ENCODE assay signal across 9 cellular contexts in the genomic region with DNA sequence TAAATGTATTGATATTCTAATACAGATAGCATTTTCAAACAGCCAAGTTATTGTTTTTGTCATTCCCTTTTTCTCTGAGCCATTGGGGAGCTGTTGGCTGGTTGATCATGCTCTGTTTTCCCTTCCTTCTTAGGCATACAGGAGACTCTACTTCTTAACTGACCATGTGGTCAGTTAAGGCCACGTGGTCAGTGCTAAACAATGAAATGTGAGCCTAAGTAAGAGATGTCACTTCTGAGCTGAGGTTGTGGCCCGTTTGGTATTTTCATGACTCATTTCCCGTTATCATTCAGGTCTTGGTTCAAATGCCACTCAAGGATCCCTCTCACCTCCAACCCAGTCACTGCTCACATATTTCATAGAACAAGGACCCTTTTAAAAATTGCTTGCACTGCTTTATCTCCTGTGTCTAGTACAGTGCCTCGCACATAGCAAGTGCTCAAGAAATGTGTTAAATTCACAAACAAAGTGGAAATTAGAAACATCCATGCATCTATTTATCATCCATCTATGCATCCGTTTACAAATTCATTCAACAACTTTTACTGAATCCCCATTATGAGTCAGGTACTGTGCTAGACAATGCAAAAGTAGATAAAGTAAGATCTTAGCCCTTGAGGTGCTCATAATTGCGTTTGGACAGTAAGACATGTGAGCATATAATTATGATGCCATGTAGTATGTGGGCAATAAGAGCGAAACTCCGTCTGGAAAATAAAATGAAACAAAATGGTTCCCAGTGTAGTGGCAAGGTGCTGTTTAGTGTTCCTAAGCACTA. TPM values are rescaled to one million over a fixed set of nuclear protein-coding genes. Genes with fewer than 3 reads are reported as not detected.
A peak's percentile ranks its signal among the peaks of the same experiment; 100 is the strongest.
DNase-seq lines count a peak whose midpoint lies in the region; TF ChIP-seq lines count a peak whose summit lies in the region.
"Had no signal": no experiment of that assay in that cellular context is flagged by ENCODE, and none has a peak within 500 bp of the region (broad histone marks: within the 10 kb centered on the region; RNA-seq: fewer than 3 reads in every experiment).

No MANE protein-coding gene starts in this region.

- H3K4me1 ChIP-seq in KMS-11 (ENCODE audit: low read depth, poor library complexity, severe bottlenecking) (peaks cover 35% of the 10 kb centered on the region), BE2C (no peaks in the 10 kb centered on the region)

- H3K36me3 ChIP-seq in KMS-11 (ENCODE audit: insufficient read depth) (no peaks in the 10 kb centered on the region), BE2C (no peaks in the 10 kb centered on the region)
- H3K36me3 ChIP-seq: thoracic aorta had no signal

- no peaks in the 10 kb centered on the region for H3K36me3 Mint-ChIP-seq in stimulated activated naive CD8-positive, alpha-beta T cell treated with anti-CD3 and anti-CD28 coated beads, Interleukin-15, Interleukin-2, amounts not matched to agents 100 ng/mL and 50 ng/mL, for 24 hours (ENCODE audit: low read depth)

- H4K20me1 ChIP-seq in KMS-11 (ENCODE audit: insufficient read depth) = no peaks in the 10 kb centered on the region

- H3K27ac ChIP-seq in KMS-11 = peak overlapping the region; percentile 65
- H3K27ac ChIP-seq: thoracic aorta had no signal

- H3K9me3 Mint-ChIP-seq in stimulated activated naive CD8-positive, alpha-beta T cell treated with anti-CD3 and anti-CD28 coated beads, Interleukin-15, Interleukin-2, amounts not matched to agents 100 ng/mL and 50 ng/mL, for 24 hours = no peaks in the 10 kb centered on the region

- peak overlapping the region; percentile 63 for H3K4me2 ChIP-seq in KMS-11

- H3K27me3 ChIP-seq in KMS-11 (ENCODE audit: insufficient read depth, low read depth) = no peaks in the 10 kb centered on the region
- no peaks in the 10 kb centered on the region for H3K27me3 ChIP-seq in BE2C

- peak overlapping the region; percentile 5 for H3K4me3 Mint-ChIP-seq in stimulated activated naive CD8-positive, alpha-beta T cell treated with anti-CD3 and anti-CD28 coated beads, Interleukin-15, Interleukin-2, amounts not matched to agents 100 ng/mL and 50 ng/mL, for 24 hours

- no peak overlapping the region for H3K4me3 ChIP-seq in KMS-11 (IDR thresholded peaks at IDR 0.05; ENCODE audit: insufficient read depth, low read depth, low read length)
- H3K4me3 ChIP-seq in cardiac fibroblast (replicated peaks in 1 of 2; ENCODE audit: low read depth in 2 of 2, low read length in 2 of 2) = no peak overlapping the region
- no peak overlapping the region for H3K4me3 ChIP-seq in BE2C (ENCODE audit: low read depth, low read length)
- H3K4me3 ChIP-seq: thoracic aorta had no signal

- peak overlapping the region; percentile 75 for H2AFZ ChIP-seq in KMS-11 (ENCODE audit: low read depth)

- peak; percentile 6 for DNase-seq in activated naive CD4-positive, alpha-beta T cell treated with Interleukin-2 at 50 U/mL for 16 hours
- DNase-seq in activated naive CD4-positive, alpha-beta T cell (lab: John Stamatoyannopoulos, UW) = no peak
- DNase-seq in cardiac fibroblast (ENCODE audit: low read depth in 2 of 2) (peak; percentile 66 to 68), NCI-H524 (lab: John Stamatoyannopoulos, UW) (no peak), SHP77 (lab: John Stamatoyannopoulos, UW) (no peak), BE2C (no peak)

- no peak for TF ChIP-seq CTCF in KMS-11 (conservative IDR thresholded peaks at IDR 0.05; ENCODE audit: low read depth, low read length)
- TF ChIP-seq CTCF in cardiac fibroblast (IDR thresholded peaks at IDR 0.05; ENCODE audit: low read depth, low read length) = no peak
- TF ChIP-seq CTCF in BE2C (IDR thresholded peaks at IDR 0.05; ENCODE audit: low read depth, low read length) = no peak

- no peaks in the 10 kb centered on the region for H3K79me2 ChIP-seq in KMS-11 (ENCODE audit: insufficient read depth, low read depth)

- H3K27me3 Mint-ChIP-seq in stimulated activated naive CD8-positive, alpha-beta T cell treated with anti-CD3 and anti-CD28 coated beads, Interleukin-15, Interleukin-2, amounts not matched to agents 100 ng/mL and 50 ng/mL, for 24 hours = no peaks in the 10 kb centered on the region

- no peaks in the 10 kb centered on the region for H3K9me3 ChIP-seq in BE2C
- H3K9me3 ChIP-seq: thoracic aorta had no signal

- peak overlapping the region; percentile 33; the same call in 1 of the 2 replicates for H3K9ac ChIP-seq in KMS-11

- H3K4me1 Mint-ChIP-seq in stimulated activated naive CD8-positive, alpha-beta T cell treated with anti-CD3 and anti-CD28 coated beads, Interleukin-15, Interleukin-2, amounts not matched to agents 100 ng/mL and 50 ng/mL, for 24 hours (ENCODE audit: low read depth) = peaks cover 29% of the 10 kb centered on the region

- H3K27ac Mint-ChIP-seq in stimulated activated naive CD8-positive, alpha-beta T cell treated with anti-CD3 and anti-CD28 coated beads, Interleukin-15, Interleukin-2, amounts not matched to agents 100 ng/mL and 50 ng/mL, for 24 hours = peak overlapping the region; percentile 86

RNA-seq across cellular contexts. Expression of a gene that starts 50.7 kb away (rescaled TPM):
- polyA plus RNA-seq in BE2C (2012; ENCODE audit: insufficient read depth, insufficient read length, low read depth) = 14.2 TPM

Comparison
In these comparisons a context has a peak if more than half of its experiments do, and no peak if none do; other contexts are left out.
1. DNase-seq: peak in activated naive CD4-positive, alpha-beta T cell treated with Interleukin-2 at 50 U/mL for 16 hours (single experiment) and cardiac fibroblast (2 of 2); none in activated naive CD4-positive, alpha-beta T cell (0 of 4), NCI-H524 (0 of 2), SHP77 (0 of 2) and BE2C (single experiment).